Comparison of ENCODE assay signal across 1 cellular context in genomic region chr5:115260248-115260647, GRCh38.
TF ChIP-seq lines count a peak whose summit lies in the region.

No MANE protein-coding gene starts in this region.

TF ChIP-seq in GM12878, 131 proteins besides CTCF, POLR2A, EP300 and RAD21:
- TF ChIP-seq MYC (IDR thresholded peaks at IDR 0.05; ENCODE audit: insufficient read depth, insufficient read length, insufficient replicate concordance, low read length, severe bottlenecking): no peak
- no peak for TF ChIP-seq ZSCAN29 (IDR thresholded peaks at IDR 0.05)
- no peak for TF ChIP-seq E2F8 (IDR thresholded peaks at IDR 0.05; ENCODE audit: low read depth, partially characterized antibody)
- TF ChIP-seq MXI1 (IDR thresholded peaks at IDR 0.05; ENCODE audit: low read depth, low read length): no peak
- TF ChIP-seq IRF3 (IDR thresholded peaks at IDR 0.05): no peak
- no peak for TF ChIP-seq BCLAF1 (IDR thresholded peaks at IDR 0.05)
- TF ChIP-seq NR2C2 (IDR thresholded peaks at IDR 0.05; ENCODE audit: borderline replicate concordance, control insufficient read depth, insufficient read length, low read depth): no peak
- TF ChIP-seq FOXM1 (IDR thresholded peaks at IDR 0.05; ENCODE audit: low read depth, low read length): no peak
- TF ChIP-seq HDAC6 (IDR thresholded peaks at IDR 0.05; ENCODE audit: unreplicated experiment): no peak
- no peak for TF ChIP-seq ATF7 (IDR thresholded peaks at IDR 0.05; ENCODE audit: low read depth)
- TF ChIP-seq TARDBP (IDR thresholded peaks at IDR 0.05; ENCODE audit: borderline replicate concordance): no peak
- no peak for TF ChIP-seq RBBP5 (conservative IDR thresholded peaks at IDR 0.05)
- no peak for TF ChIP-seq POLR2AphosphoS5 (IDR thresholded peaks at IDR 0.05; ENCODE audit: low read length)
- TF ChIP-seq ELK1 (IDR thresholded peaks at IDR 0.05; ENCODE audit: low read depth, low read length): no peak
